In the genomic region with DNA sequence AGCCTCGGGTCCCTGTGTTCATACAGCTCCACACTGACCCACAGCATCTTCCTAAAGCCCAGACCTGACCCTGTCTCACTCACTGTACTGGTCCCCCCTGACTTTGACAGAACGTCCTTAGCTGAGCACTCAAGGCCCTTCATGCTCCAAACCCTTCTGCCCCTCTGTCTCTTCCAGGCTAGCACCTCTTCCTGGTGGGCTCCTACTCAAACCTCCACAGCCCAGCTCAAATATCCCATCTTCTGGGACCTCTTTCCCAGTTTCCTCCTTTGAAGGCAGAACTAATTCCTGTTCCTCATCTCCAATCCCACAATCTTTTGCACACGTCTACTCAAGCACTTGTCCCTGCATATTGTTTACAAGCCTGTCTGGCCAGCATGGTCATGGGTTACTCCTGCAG, we compare ENCODE assay signal across 23 cellular contexts. TPM values are rescaled to one million over a fixed set of nuclear protein-coding genes. Genes with fewer than 3 reads are reported as not detected.
DNase-seq lines count a peak whose midpoint lies in the region; ATAC-seq and TF ChIP-seq lines count a peak whose summit lies in the region.
"Had no signal": no experiment of that assay in that cellular context is flagged by ENCODE, and none has a peak within 500 bp of the region (broad histone marks: within the 10 kb centered on the region; RNA-seq: fewer than 3 reads in every experiment).

No MANE protein-coding gene starts in this region.

- no peak for ATAC-seq in GM21786 (IDR thresholded peaks at IDR 0.05; ENCODE audit: unreplicated experiment)
- ATAC-seq: CD8-positive, alpha-beta T cell had no signal

- peaks cover 24% of the 10 kb centered on the region for H3K27me3 Mint-ChIP-seq in glutamatergic neuron (ENCODE audit: unreplicated experiment)

- H3K4me1 Mint-ChIP-seq in glutamatergic neuron (ENCODE audit: low read depth, unreplicated experiment), result peaks cover 2% of the 10 kb centered on the region

- TF ChIP-seq CTCF in C4-2B (conservative IDR thresholded peaks at IDR 0.05) (no peak), glutamatergic neuron (IDR thresholded peaks at IDR 0.05; ENCODE audit: partially characterized antibody, unreplicated experiment) (no peak)

- peak overlapping the region; percentile 97 for H3K27ac ChIP-seq in C4-2B
- H3K27ac ChIP-seq: BLaER1 treated with 17β-estradiol and CSF1 and Interleukin-3, amounts not matched to agents 10 nM and 100 nM; GM23248; Peyer's patch had no signal

- peaks cover 6% of the 10 kb centered on the region for H3K36me3 Mint-ChIP-seq in glutamatergic neuron (ENCODE audit: unreplicated experiment)
- H3K36me3 Mint-ChIP-seq: CD8-positive, alpha-beta T cell had no signal

- H3K4me3 Mint-ChIP-seq in glutamatergic neuron (ENCODE audit: unreplicated experiment), result peak overlapping the region; percentile 18
- H3K4me3 Mint-ChIP-seq: CD8-positive, alpha-beta T cell had no signal

- no peak overlapping the region for H3K27ac Mint-ChIP-seq in glutamatergic neuron (ENCODE audit: unreplicated experiment)
- H3K27ac Mint-ChIP-seq: CD8-positive, alpha-beta T cell had no signal

- DNase-seq in NCI-H2029 treated with DMSO at 0.1 percent for 48 hours (lab: John Stamatoyannopoulos, UW) (peak; percentile 19), NCI-H2029 (lab: John Stamatoyannopoulos, UW) (no peak), NCI-H510A treated with DMSO at 0.1 percent for 48 hours (lab: John Stamatoyannopoulos, UW) (peak; percentile 86), glutamatergic neuron (no peak), Ammon's horn (ENCODE audit: low spot score) (no peak), A172 (ENCODE audit: low spot score) (no peak)
- DNase-seq: 8988T; CD8-positive, alpha-beta T cell; DMS 273 treated with DMSO at 0.1 percent for 48 hours; DND-41; GM23248; Karpas-422; NCI-H1436; NCI-H2107; NCI-H446; SW 1271 had no signal

- H3K9me3 Mint-ChIP-seq in glutamatergic neuron (ENCODE audit: unreplicated experiment), result peaks cover 9% of the 10 kb centered on the region
- H3K9me3 Mint-ChIP-seq: CD8-positive, alpha-beta T cell had no signal

RNA-seq across cellular contexts. Expression of gene GRIN2C, which starts 8.8 kb away (rescaled TPM):
- total RNA-seq in glutamatergic neuron (ENCODE audit: unreplicated experiment), result 0.12 TPM
- total RNA-seq in A172 (2014; rRNA removed; shearing (Covaris generic)), result 0.05 and 0.69 TPM in 2 replicates
- total RNA-seq: CD8-positive, alpha-beta T cell; GM23248; H7 had no signal

RNA-seq across cellular contexts. Expression of gene FDXR, which starts 21.9 kb away (rescaled TPM):
- 12.1 TPM for total RNA-seq in glutamatergic neuron (ENCODE audit: unreplicated experiment)
- total RNA-seq in A172 (2014; rRNA removed; shearing (Covaris generic)), result 35.9 and 44.1 TPM in 2 replicates

RNA-seq across cellular contexts. Expression of gene FADS6, which starts 42.5 kb away (rescaled TPM):
- total RNA-seq in glutamatergic neuron (ENCODE audit: unreplicated experiment), result not detected
- not detected in 2 replicates for total RNA-seq in A172 (2014; rRNA removed; shearing (Covaris generic))
- total RNA-seq: CD8-positive, alpha-beta T cell; GM23248; H7; HT1080; OCI-LY7 had no signal

Comparison
In these comparisons a context has a peak if more than half of its experiments do, and no peak if none do; other contexts are left out.
1. DNase-seq: peak in NCI-H2029 treated with DMSO at 0.1 percent for 48 hours (single experiment) and NCI-H510A treated with DMSO at 0.1 percent for 48 hours (single experiment); none in NCI-H2029 (single experiment), glutamatergic neuron (single experiment), Ammon's horn (single experiment) and A172 (single experiment).